12 cellular contexts compared by ENCODE assay signal in the genomic region with DNA sequence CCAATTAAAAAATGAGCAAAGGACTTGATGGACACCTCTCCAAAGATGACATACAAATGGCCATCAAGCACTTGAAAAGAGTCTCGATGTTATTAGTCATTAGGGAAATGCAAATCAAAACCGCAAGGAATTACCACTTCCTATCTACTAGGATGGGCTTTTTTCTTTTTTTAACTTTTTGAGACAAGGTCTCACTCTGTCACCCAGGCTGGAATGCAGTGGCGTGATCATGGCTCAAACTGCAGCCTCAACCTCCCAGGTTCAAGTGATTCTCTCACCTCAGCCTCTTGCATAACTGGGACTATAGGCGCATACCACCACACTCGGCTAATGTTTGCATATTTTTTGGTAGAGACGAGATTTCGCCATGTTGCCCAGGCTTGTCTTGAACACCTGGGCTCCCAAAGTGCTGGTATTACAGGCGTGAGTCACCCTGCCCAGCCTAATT. TPM values are rescaled to one million over a fixed set of nuclear protein-coding genes. Genes with fewer than 3 reads are reported as not detected.
A peak's percentile ranks its signal among the peaks of the same experiment; 100 is the strongest.
DNase-seq lines count a peak whose midpoint lies in the region; ATAC-seq and TF ChIP-seq lines count a peak whose summit lies in the region.
"Had no signal": no experiment of that assay in that cellular context is flagged by ENCODE, and none has a peak within 500 bp of the region (broad histone marks: within the 10 kb centered on the region; RNA-seq: fewer than 3 reads in every experiment).

No MANE protein-coding gene starts in this region.

- intact Hi-C loops in A673 (cut with micrococcal nuclease; ENCODE audit: unreplicated experiment) (no loop called here), Caco-2 (cut with micrococcal nuclease; ENCODE audit: unreplicated experiment) (no loop called here)

- H3K27ac Mint-ChIP-seq in Caco-2 (ENCODE audit: unreplicated experiment) = no peak overlapping the region
- H3K27ac Mint-ChIP-seq: activated naive CD8-positive, alpha-beta T cell treated with anti-CD3 and anti-CD28 coated beads, Interleukin-2, amount 50 U/mL, for 24 hours had no signal

- H3K4me2 ChIP-seq in OCI-LY3 (ENCODE audit: low read length) = peak overlapping the region; percentile 70

- H3K27ac ChIP-seq in A673 (ENCODE audit: low read depth, low read length, poor library complexity, severe bottlenecking) (no peak overlapping the region), OCI-LY3 (ENCODE audit: low read length) (no peak overlapping the region), brain microvascular endothelial cell (no peak overlapping the region)
- H3K27ac ChIP-seq: left ventricle myocardium inferior, psoas muscle had no signal

- H3K4me3 Mint-ChIP-seq in Caco-2 (ENCODE audit: unreplicated experiment) = no peak overlapping the region
- H3K4me3 Mint-ChIP-seq: activated naive CD8-positive, alpha-beta T cell treated with anti-CD3 and anti-CD28 coated beads, Interleukin-2, amount 50 U/mL, for 24 hours had no signal

- H3K36me3 Mint-ChIP-seq in Caco-2 (ENCODE audit: insufficient read depth, unreplicated experiment) = no peaks in the 10 kb centered on the region

- H2AFZ ChIP-seq in OCI-LY3 (ENCODE audit: low read depth, low read length) = no peak overlapping the region

- H3K4me1 ChIP-seq in A673 (ENCODE audit: insufficient read depth, low read length, poor library complexity, severe bottlenecking) = no peaks in the 10 kb centered on the region
- peaks cover 14% of the 10 kb centered on the region for H3K4me1 ChIP-seq in OCI-LY3 (ENCODE audit: low read length)
- peaks cover 28% of the 10 kb centered on the region for H3K4me1 ChIP-seq in Caco-2
- H3K4me1 ChIP-seq: left ventricle myocardium inferior, psoas muscle had no signal

- H3K9me3 ChIP-seq in A673 (ENCODE audit: low read depth, low read length, poor library complexity, severe bottlenecking) (no peaks in the 10 kb centered on the region), OCI-LY3 (ENCODE audit: insufficient read depth, low read length) (no peaks in the 10 kb centered on the region), Caco-2 (no peaks in the 10 kb centered on the region)
- H3K9me3 ChIP-seq: left ventricle myocardium inferior, psoas muscle had no signal

- no peak for TF ChIP-seq CTCF in A673 (conservative IDR thresholded peaks at IDR 0.05; ENCODE audit: low read depth, low read length)
- TF ChIP-seq CTCF in OCI-LY3 (IDR thresholded peaks at IDR 0.05; ENCODE audit: low read depth, low read length) = no peak
- TF ChIP-seq CTCF in Caco-2 (IDR thresholded peaks at IDR 0.05; ENCODE audit: insufficient read depth in 1 of 2, low read depth in 1 of 2, low read length in 1 of 2, severe bottlenecking in 1 of 2, unreplicated experiment in 1 of 2) = no peak
- TF ChIP-seq CTCF in brain microvascular endothelial cell (IDR thresholded peaks at IDR 0.05; ENCODE audit: low read depth, low read length, missing control alignments) = no peak

- CTCF ChIA-PET in A673 (lab: Charles Lee) = no interaction called here
- CTCF ChIA-PET in Caco-2 (lab: Charles Lee) = interaction anchor here (0.6 kb wide), 1 partner anchor 17 kb away, joined by 7 read pairs; no protein-coding TSS in a partner anchor

- no peaks in the 10 kb centered on the region for H4K20me1 ChIP-seq in OCI-LY3 (ENCODE audit: insufficient read depth, low read length)

- POLR2A ChIA-PET in A673 (lab: Charles Lee; ENCODE audit: low non-redundant PET) (interaction anchor here (0.6 kb wide), 1 partner anchor 449 kb away, joined by 3 read pairs; no protein-coding TSS in a partner anchor), Caco-2 (lab: Charles Lee) (no interaction called here)

- peaks cover 6% of the 10 kb centered on the region for H3K4me1 Mint-ChIP-seq in Caco-2 (ENCODE audit: low read depth, unreplicated experiment)

- no peaks in the 10 kb centered on the region for H3K36me3 ChIP-seq in A673 (ENCODE audit: insufficient read depth, low read length, poor library complexity, severe bottlenecking)
- H3K36me3 ChIP-seq in OCI-LY3 (replicated peaks; ENCODE audit: low read depth, low read length) = no peaks in the 10 kb centered on the region
- H3K36me3 ChIP-seq in Caco-2 (ENCODE audit: control insufficient read depth, insufficient read depth, low read length) = no peaks in the 10 kb centered on the region
- no peaks in the 10 kb centered on the region for H3K36me3 ChIP-seq in brain microvascular endothelial cell (replicated peaks)
- H3K36me3 ChIP-seq: left ventricle myocardium inferior had no signal

- ATAC-seq in GM19043 (IDR thresholded peaks at IDR 0.05; ENCODE audit: low read depth, unreplicated experiment) = peak; percentile 77
- peak; percentile 82 for ATAC-seq in HG03066 (IDR thresholded peaks at IDR 0.05; ENCODE audit: low read depth, unreplicated experiment)
- ATAC-seq: activated naive CD8-positive, alpha-beta T cell treated with anti-CD3 and anti-CD28 coated beads, Interleukin-2, amount 50 U/mL, for 24 hours; psoas muscle had no signal

- H3K27me3 ChIP-seq in A673 (replicated peaks; ENCODE audit: insufficient read depth, low read depth, low read length, poor library complexity) (peaks cover under 1% of the 10 kb centered on the region), OCI-LY3 (ENCODE audit: low read depth, low read length) (peaks cover 4% of the 10 kb centered on the region; the same call in 1 of the 2 replicates), Caco-2 (replicated peaks; ENCODE audit: control insufficient read depth, insufficient read depth, low read length) (no peaks in the 10 kb centered on the region), brain microvascular endothelial cell (replicated peaks) (no peaks in the 10 kb centered on the region)

- H3K4me3 ChIP-seq in A673 (ENCODE audit: low read depth, low read length, poor library complexity, severe bottlenecking) = no peak overlapping the region
- peak overlapping the region; percentile 39; the same call in 1 of the 2 replicates for H3K4me3 ChIP-seq in OCI-LY3 (ENCODE audit: low read length)
- H3K4me3 ChIP-seq in Caco-2 (ENCODE audit: low read depth, low read length) = no peak overlapping the region
- H3K4me3 ChIP-seq in brain microvascular endothelial cell (ENCODE audit: low read depth, low read length) = no peak overlapping the region
- H3K4me3 ChIP-seq: left ventricle myocardium inferior, psoas muscle had no signal

- no peaks in the 10 kb centered on the region for H3K27me3 Mint-ChIP-seq in Caco-2 (ENCODE audit: insufficient read depth, unreplicated experiment)

- peak; percentile 48 for DNase-seq in A673 (ENCODE audit: low spot score)
- DNase-seq in Caco-2 = no peak
- no peak for DNase-seq in brain microvascular endothelial cell
- no peak for DNase-seq in hippocampal formation (lab: John Stamatoyannopoulos, UW)
- no peak for DNase-seq in midbrain (lab: John Stamatoyannopoulos, UW)
- DNase-seq: activated CD4-positive, CD25-positive, alpha-beta regulatory T cell treated with anti-CD3 and anti-CD28 coated beads, Interleukin-2, amount 50 U/mL, for 72 hours; activated naive CD8-positive, alpha-beta T cell treated with anti-CD3 and anti-CD28 coated beads, Interleukin-2, amount 50 U/mL, for 24 hours; left ventricle myocardium inferior; psoas muscle had no signal

- H3K9me3 Mint-ChIP-seq in Caco-2 (ENCODE audit: unreplicated experiment) = no peaks in the 10 kb centered on the region
- H3K9me3 Mint-ChIP-seq: activated naive CD8-positive, alpha-beta T cell treated with anti-CD3 and anti-CD28 coated beads, Interleukin-2, amount 50 U/mL, for 24 hours had no signal

- in situ Hi-C loops in brain microvascular endothelial cell (cut with HindIII; ENCODE audit: low pct_ligation_motif_present, low sequenced_read_pairs) = no loop called here

- no peaks in the 10 kb centered on the region for H3K79me2 ChIP-seq in OCI-LY3 (ENCODE audit: low read length)

- BruUV-seq in A673 (replicated peaks; lab: Mats Ljungman, UMichigan) (no TSS peak), Caco-2 (replicated peaks; lab: Mats Ljungman, UMichigan) (no TSS peak)

- no peak overlapping the region for H3K9ac ChIP-seq in OCI-LY3 (ENCODE audit: low read length)

RNA-seq across cellular contexts. Expression of a gene that starts 13.6 kb away (rescaled TPM):
- total RNA-seq in A673 (2021) (not detected in 2 replicates), Caco-2 (2022) (2.0 and 2.8 TPM in 2 replicates)
- total RNA-seq: left ventricle myocardium inferior, psoas muscle had no signal

RNA-seq across cellular contexts. Expression of a gene that starts 17.5 kb away (rescaled TPM):
- total RNA-seq in A673 (2021) = 25.2 and 26.9 TPM in 2 replicates
- total RNA-seq in Caco-2 (2022) = 312 and 316 TPM in 2 replicates

RNA-seq across cellular contexts. Expression of a gene that starts 25.4 kb away (rescaled TPM):
- total RNA-seq in A673 (2021) = 2.3 and 5.9 TPM in 2 replicates
- 10.5 and 15.9 TPM in 2 replicates for total RNA-seq in Caco-2 (2022)

Comparison
In these comparisons a context has a peak if more than half of its experiments do, and no peak if none do; other contexts are left out.
1. RNA of a gene that starts 17.5 kb away (total RNA-seq): 312 to 316 TPM in Caco-2; 25.2 to 26.9 TPM in A673; every median in the first group is over 10 times any median in the second.